In the genomic region with DNA sequence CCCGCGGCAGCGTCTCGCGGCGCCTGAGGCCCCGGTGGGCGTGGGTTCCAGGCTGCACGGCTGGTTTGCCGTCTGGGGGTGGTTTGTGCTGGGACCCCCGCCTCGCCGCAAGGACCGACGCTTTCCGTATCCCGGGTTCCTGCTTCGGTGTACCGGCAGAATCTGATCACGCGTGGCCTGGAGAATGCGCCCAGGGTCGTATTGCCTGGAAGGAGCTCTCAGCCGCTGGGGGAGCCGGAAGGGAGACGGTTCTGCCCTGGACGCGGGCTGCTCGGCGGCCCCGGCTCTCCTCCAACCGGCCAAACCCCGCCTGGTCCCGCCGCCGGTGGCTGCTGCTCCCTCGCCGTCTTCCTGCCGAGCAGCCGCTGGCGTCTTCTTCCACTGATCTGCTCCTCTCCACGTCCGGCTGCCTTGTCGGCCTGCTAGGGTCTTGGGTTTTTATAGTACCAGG, we compare ENCODE assay signal across 9 cellular contexts. TPM values are rescaled to one million over a fixed set of nuclear protein-coding genes. Genes with fewer than 3 reads are reported as not detected.
DNase-seq lines count a peak whose midpoint lies in the region; ATAC-seq and TF ChIP-seq lines count a peak whose summit lies in the region.
"Had no signal": no experiment of that assay in that cellular context is flagged by ENCODE, and none has a peak within 500 bp of the region (broad histone marks: within the 10 kb centered on the region; RNA-seq: fewer than 3 reads in every experiment).

No MANE protein-coding gene starts in this region.

- no peaks in the 10 kb centered on the region for H3K9me3 ChIP-seq in adipocyte (ENCODE audit: control insufficient read depth, low read length)
- H3K9me3 ChIP-seq in suprapubic skin: no peaks in the 10 kb centered on the region

- WGBS in suprapubic skin: 0% methylated on average over 1 of the region's 44 CpGs

- H3K27me3 ChIP-seq in adipocyte (replicated peaks; ENCODE audit: control insufficient read depth, insufficient read depth, low read length) (no peaks in the 10 kb centered on the region), suprapubic skin (peaks cover 4% of the 10 kb centered on the region)

- peak in 1 of 2 donors; percentile 5 for TF ChIP-seq CTCF in suprapubic skin (IDR thresholded peaks at IDR 0.05)

- no peak for TF ChIP-seq POLR2A in suprapubic skin (IDR thresholded peaks at IDR 0.05)

- DNase-seq in NCI-H748 (lab: John Stamatoyannopoulos, UW; ENCODE audit: unreplicated experiment) (peak; percentile 8), NCI-H748 treated with DMSO at 0.1 percent for 48 hours (lab: John Stamatoyannopoulos, UW) (no peak), adipocyte (ENCODE audit: low read depth) (peak; percentile 39), iris pigment epithelial cell (ENCODE audit: low read depth) (peak; percentile 20), suprapubic skin (ENCODE audit: low spot score in 2 of 2) (no peak), glomerular visceral epithelial cell (ENCODE audit: extremely low spot score) (no peak), NCI-H2029 (lab: John Stamatoyannopoulos, UW) (no peak)

- H3K27ac ChIP-seq in suprapubic skin: no peak overlapping the region
- H3K27ac ChIP-seq: SK-N-MC had no signal

- H3K4me3 ChIP-seq in adipocyte (ENCODE audit: low read length): peak overlapping the region; percentile 83
- H3K4me3 ChIP-seq in suprapubic skin: peak overlapping the region; percentile 45
- H3K4me3 ChIP-seq: SK-N-MC had no signal

- ATAC-seq in GM18520 (IDR thresholded peaks at IDR 0.05; ENCODE audit: unreplicated experiment): no peak

- peak overlapping the region; percentile 88 for H3K9ac ChIP-seq in adipocyte (ENCODE audit: low read length)

- TF ChIP-seq EP300 in suprapubic skin (IDR thresholded peaks at IDR 0.05): no peak

- H3K4me1 ChIP-seq in adipocyte (ENCODE audit: control insufficient read depth, insufficient read depth, low read length) (peaks cover 21% of the 10 kb centered on the region), suprapubic skin (peaks cover 14% of the 10 kb centered on the region)

- no peaks in the 10 kb centered on the region for H3K36me3 ChIP-seq in adipocyte (ENCODE audit: control insufficient read depth, insufficient read depth, low read length, severe bottlenecking)
- no peaks in the 10 kb centered on the region for H3K36me3 ChIP-seq in suprapubic skin

RNA-seq across cellular contexts. Expression of a gene that starts 39.8 kb away (rescaled TPM):
- 10 to 100 TPM; 22.0 to 69.6 (median 26.0) TPM for total RNA-seq in suprapubic skin

RNA-seq across cellular contexts. Expression of a gene that starts 57.0 kb away (rescaled TPM):
- total RNA-seq in suprapubic skin: 1 to 10 TPM in 3 of 4 donors, under 1 TPM in 1; 0.72 to 6.6 (median 4.7) TPM

Comparison
In these comparisons a context has a peak if more than half of its experiments do, and no peak if none do; other contexts are left out.
1. DNase-seq: peak in NCI-H748 (single experiment), adipocyte (single experiment) and iris pigment epithelial cell (single experiment); none in NCI-H748 treated with DMSO at 0.1 percent for 48 hours (single experiment), suprapubic skin (0 of 2), glomerular visceral epithelial cell (single experiment) and NCI-H2029 (single experiment).